Comparison of ENCODE assay signal across 8 cellular contexts in genomic region chrX:23782863-23783568, GRCh38. TPM values are rescaled to one million over a fixed set of nuclear protein-coding genes. Genes with fewer than 3 reads are reported as not detected.
DNase-seq lines count a peak whose midpoint lies in the region; FAIRE-seq and TF ChIP-seq lines count a peak whose summit lies in the region.

Gene SAT1, plus strand, starts transcription at chrX:23783173. Its CDS starts 179 bp downstream, at chrX:23783352.

- H3K4me1 Mint-ChIP-seq in HFFc6 (ENCODE audit: low read depth), result peaks cover 40% of the 10 kb centered on the region
- peaks cover 29% of the 10 kb centered on the region for H3K4me1 Mint-ChIP-seq in activated naive CD4-positive, alpha-beta T cell treated with anti-CD3 and anti-CD28 coated beads for 36 hours (ENCODE audit: low read depth)

- CTCF ChIA-PET in activated naive CD4-positive, alpha-beta T cell treated with anti-CD3 and anti-CD28 coated beads for 36 hours (lab: Charles Lee), result interaction anchor here (0.7 to 4.9 kb wide), 10 partner anchors 9 to 271 kb away, joined by 3 to 58 read pairs (median 3); no protein-coding TSS in a partner anchor

- H3K27me3 Mint-ChIP-seq in HFFc6 (ENCODE audit: insufficient read depth), result peaks cover 8% of the 10 kb centered on the region; the same call in 1 of the 2 replicates
- no peaks in the 10 kb centered on the region for H3K27me3 Mint-ChIP-seq in activated naive CD4-positive, alpha-beta T cell treated with anti-CD3 and anti-CD28 coated beads for 36 hours (ENCODE audit: low read depth)

- intact Hi-C loops in activated naive CD4-positive, alpha-beta T cell treated with anti-CD3 and anti-CD28 coated beads for 36 hours (cut with micrococcal nuclease), result loop anchor here (1.0 to 5.0 kb wide), 11 partner anchors 46 to 1856 kb away; partner anchors contain the start of gene APOO

- H3K27me3 ChIP-seq in neutrophil, result no peaks in the 10 kb centered on the region

- peak; percentile 92 for DNase-seq in HFFc6
- DNase-seq in NAMALWA (ENCODE audit: low spot score), result peak; percentile 96
- DNase-seq in SK-N-DZ (ENCODE audit: low spot score), result peak; percentile 91
- peak; percentile 96 for DNase-seq in activated naive CD4-positive, alpha-beta T cell treated with anti-CD3 and anti-CD28 coated beads for 36 hours
- peak; percentile 76 to 77 for DNase-seq in frontal cortex (ENCODE audit: low spot score in 2 of 2)
- DNase-seq in superior temporal gyrus (ENCODE audit: extremely low spot score), result peak; percentile 93

- H3K36me3 Mint-ChIP-seq in HFFc6 (ENCODE audit: low read depth), result peaks cover 24% of the 10 kb centered on the region
- H3K36me3 Mint-ChIP-seq in activated naive CD4-positive, alpha-beta T cell treated with anti-CD3 and anti-CD28 coated beads for 36 hours (ENCODE audit: low read depth), result peaks cover 34% of the 10 kb centered on the region

- peak within 1 kb of the TSS; percentile 95 for H3K4me3 Mint-ChIP-seq in HFFc6
- H3K4me3 Mint-ChIP-seq in activated naive CD4-positive, alpha-beta T cell treated with anti-CD3 and anti-CD28 coated beads for 36 hours, result peak within 1 kb of the TSS; percentile 84

- peaks cover 25 to 35% of the 10 kb centered on the region in 2 experiments for H3K4me1 ChIP-seq in neutrophil (ENCODE audit: control insufficient read depth in 1 of 2, insufficient read depth in 1 of 2, low read depth in 1 of 2, low read length in 1 of 2)

- H3K27ac Mint-ChIP-seq in HFFc6, result peak within 1 kb of the TSS; percentile 98
- peak within 1 kb of the TSS; percentile 95 for H3K27ac Mint-ChIP-seq in activated naive CD4-positive, alpha-beta T cell treated with anti-CD3 and anti-CD28 coated beads for 36 hours

- H3K9me3 Mint-ChIP-seq in HFFc6, result peaks cover 10% of the 10 kb centered on the region; the same call in 1 of the 2 replicates
- H3K9me3 Mint-ChIP-seq in activated naive CD4-positive, alpha-beta T cell treated with anti-CD3 and anti-CD28 coated beads for 36 hours, result no peaks in the 10 kb centered on the region

- H3K27ac ChIP-seq in neutrophil, result peak within 1 kb of the TSS; percentile 99

- TF ChIP-seq CTCF in HFFc6 (IDR thresholded peaks at IDR 0.05), result peak; percentile 89
- peak; percentile 81 for TF ChIP-seq CTCF in neutrophil (IDR thresholded peaks at IDR 0.05)

- FAIRE-seq in frontal cortex (lab: Jason Lieb, UNC), result no peak

- peaks cover 20% of the 10 kb centered on the region for H3K36me3 ChIP-seq in neutrophil

- H3K4me3 ChIP-seq in GM08714 (ENCODE audit: low read length) (peak within 1 kb of the TSS; percentile 87), neutrophil (ENCODE audit: low read depth in 1 of 2, low read length in 1 of 2) (peak within 1 kb of the TSS; percentile 72 to 92)

- H3K9me3 ChIP-seq in neutrophil, result no peaks in the 10 kb centered on the region

RNA-seq across cellular contexts. Expression of gene SAT1, which starts in this region (rescaled TPM):
- total RNA-seq in HFFc6 (2021; fragmentation: NEBNext Ultra II Directional; extraction: Animal tissue kit (Norgen Biotek cat#: 25700)), result 10 to 100 TPM; 65.4 to 79.0 (median 75.3) TPM
- 17.8 and 23.0 TPM in 2 replicates for polyA plus RNA-seq in SK-N-DZ (2014; cell fraction: cytosol; rRNA removed)
- 63.4 and 74.4 TPM in 2 replicates for polyA plus RNA-seq in SK-N-DZ (2014; cell fraction: nucleus; rRNA removed)
- total RNA-seq in activated naive CD4-positive, alpha-beta T cell treated with anti-CD3 and anti-CD28 coated beads for 36 hours, result 100 to 1,000 TPM; 629 to 649 TPM
- 42.8 TPM for total RNA-seq in frontal cortex

Comparison
In these comparisons a context has a peak if more than half of its experiments do, and no peak if none do; other contexts are left out.
1. Peak in every context shown above with its lines: DNase-seq, H3K4me3 ChIP-seq and H3K27ac ChIP-seq.
2. RNA of gene SAT1 (total RNA-seq): 629 to 649 TPM in activated naive CD4-positive, alpha-beta T cell treated with anti-CD3 and anti-CD28 coated beads for 36 hours; 65.4 to 79.0 TPM in HFFc6 and 42.8 TPM in frontal cortex (single experiment); every median in the first group is over 4 times any median in the second.